ENCODE assay signal across 1 cellular context in the genomic region with DNA sequence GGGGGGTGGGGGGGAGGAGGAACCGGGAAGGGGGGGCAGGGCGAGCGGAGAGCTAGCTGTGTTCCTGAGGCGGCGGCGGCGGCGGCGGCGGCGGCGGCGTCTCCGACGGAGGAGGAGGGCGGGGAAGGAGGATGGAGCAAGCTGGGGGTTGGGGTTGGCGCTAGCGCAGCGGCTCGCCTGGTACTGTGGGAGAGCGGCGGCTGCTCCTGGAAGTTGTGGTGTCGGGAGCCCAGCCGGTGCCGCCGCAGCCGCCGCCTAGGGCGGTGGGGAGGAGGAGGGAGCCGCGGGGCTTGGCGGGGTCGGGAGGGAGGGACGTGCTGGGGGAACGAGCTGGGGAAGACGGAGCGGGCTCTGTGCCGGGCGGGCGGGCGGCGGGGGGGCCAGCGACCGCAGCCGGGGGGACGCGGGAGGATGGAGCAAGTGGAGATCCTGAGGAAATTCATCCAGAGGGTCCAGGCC.
TF ChIP-seq lines count a peak whose summit lies in the region.

A gene (plus strand): TSS at position 160 of the 459 bp plus-strand sequence. CDS start 252 bp downstream, at position 412.

TF ChIP-seq in H1, 55 proteins besides CTCF, POLR2A, EP300 and RAD21:
- TF ChIP-seq, protein P1, sequence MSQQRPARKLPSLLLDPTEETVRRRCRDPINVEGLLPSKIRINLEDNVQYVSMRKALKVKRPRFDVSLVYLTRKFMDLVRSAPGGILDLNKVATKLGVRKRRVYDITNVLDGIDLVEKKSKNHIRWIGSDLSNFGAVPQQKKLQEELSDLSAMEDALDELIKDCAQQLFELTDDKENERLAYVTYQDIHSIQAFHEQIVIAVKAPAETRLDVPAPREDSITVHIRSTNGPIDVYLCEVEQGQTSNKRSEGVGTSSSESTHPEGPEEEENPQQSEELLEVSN (IDR thresholded peaks at IDR 0.05): no peak
- TF ChIP-seq GTF2F1 (IDR thresholded peaks at IDR 0.05; ENCODE audit: borderline replicate concordance, low read depth, low read length): no peak
- TF ChIP-seq BCL11A (IDR thresholded peaks at IDR 0.05; ENCODE audit: low read depth in 2 of 2, low read length in 2 of 2): no peak
- no peak for TF ChIP-seq GABPA (IDR thresholded peaks at IDR 0.05; ENCODE audit: borderline replicate concordance, insufficient read depth, low read length)
- no peak for TF ChIP-seq SIN3A (conservative IDR thresholded peaks at IDR 0.05 in 1 of 2, IDR thresholded peaks at IDR 0.05 in 1 of 2; ENCODE audit: low read depth in 1 of 2, low read length in 2 of 2)
- no peak for TF ChIP-seq CBX8 (IDR thresholded peaks at IDR 0.05; ENCODE audit: borderline replicate concordance, low read depth, low read length)
- no peak for TF ChIP-seq TCF12 (IDR thresholded peaks at IDR 0.05; ENCODE audit: low read depth, low read length)
- no peak for TF ChIP-seq SUZ12 (IDR thresholded peaks at IDR 0.05; ENCODE audit: low read length)
- no peak for TF ChIP-seq MAFK (IDR thresholded peaks at IDR 0.05; ENCODE audit: low read depth, low read length)
- no peak for TF ChIP-seq TAF7 (optimal IDR thresholded peaks at IDR 0.05; ENCODE audit: borderline replicate concordance, low read depth, low read length)
- TF ChIP-seq HDAC6 (IDR thresholded peaks at IDR 0.05; ENCODE audit: low read depth, low read length): no peak
- no peak for TF ChIP-seq CHD1 (IDR thresholded peaks at IDR 0.05; ENCODE audit: low read depth, low read length)
- TF ChIP-seq BRCA1 (IDR thresholded peaks at IDR 0.05; ENCODE audit: low read depth, low read length): no peak
